Comparison of ENCODE assay signal across 35 cellular contexts in genomic region chr4:36471903-36472302, GRCh38.
"Had no signal": no experiment of that assay in that cellular context is flagged by ENCODE, and none has a peak within 500 bp of the region (broad histone marks: within the 10 kb centered on the region; RNA-seq: fewer than 3 reads in every experiment).

No MANE protein-coding gene starts in this region.

- H3K9me3 ChIP-seq: MG63 had no signal

- DNase-seq: Kasumi-1, MG63, MM.1S, MV-4-11, NCI-H1048, NCI-H1092, NCI-H1092 treated with DMSO at 0.1 percent for 48 hours, NCI-H1105, NCI-H1105 treated with DMSO at 0.1 percent for 48 hours, NCI-H1417, NCI-H1417 treated with DMSO at 0.1 percent for 48 hours, NCI-H1436, NCI-H1436 treated with DMSO at 0.1 percent for 48 hours, NCI-H146, NCI-H1694, NCI-H1694 treated with DMSO at 0.1 percent for 48 hours, NCI-H187, NCI-H187 treated with DMSO at 0.1 percent for 48 hours, NCI-H1930, NCI-H2029, NCI-H2029 treated with DMSO at 0.1 percent for 48 hours, NCI-H2081, NCI-H2081 treated with DMSO at 0.1 percent for 48 hours, NCI-H2107, NCI-H2171, NCI-H2171 treated with DMSO at 0.1 percent for 48 hours, NCI-H2227 treated with DMSO at 0.1 percent for 48 hours, NCI-H226, NCI-H345, NCI-H446, NCI-H446 treated with DMSO at 0.1 percent for 48 hours, NCI-H510A, NCI-H510A treated with DMSO at 0.1 percent for 48 hours, NCI-H524, NCI-H524 treated with DMSO at 0.1 percent for 48 hours had no signal

- H3K36me3 ChIP-seq: MG63 had no signal

- H3K27me3 ChIP-seq: MG63 had no signal

- H3K4me3 ChIP-seq: MG63 had no signal
